ENCODE assay signal across 43 cellular contexts in the genomic region with DNA sequence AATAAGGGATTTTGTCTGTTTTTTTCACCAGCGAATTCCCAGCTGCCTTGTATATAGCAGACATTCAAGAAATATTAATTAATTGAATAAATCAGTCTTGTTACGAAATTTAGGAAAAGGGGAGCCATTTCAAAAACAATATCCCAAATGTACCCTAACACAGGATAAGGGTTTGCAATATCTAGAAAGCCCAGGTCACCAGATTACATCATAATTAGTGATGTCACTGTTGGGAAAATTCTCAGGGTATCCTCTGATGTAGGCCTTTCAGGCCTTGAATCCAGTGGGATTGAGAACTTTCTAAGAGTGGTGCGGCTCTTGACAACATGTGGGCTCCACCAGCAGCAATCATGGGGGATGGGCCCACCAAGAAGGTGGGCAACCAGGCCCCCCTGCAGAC. TPM values are rescaled to one million over a fixed set of nuclear protein-coding genes. Genes with fewer than 3 reads are reported as not detected.
"Had no signal": no experiment of that assay in that cellular context is flagged by ENCODE, and none has a peak within 500 bp of the region (broad histone marks: within the 10 kb centered on the region; RNA-seq: fewer than 3 reads in every experiment).

A gene with protein sequence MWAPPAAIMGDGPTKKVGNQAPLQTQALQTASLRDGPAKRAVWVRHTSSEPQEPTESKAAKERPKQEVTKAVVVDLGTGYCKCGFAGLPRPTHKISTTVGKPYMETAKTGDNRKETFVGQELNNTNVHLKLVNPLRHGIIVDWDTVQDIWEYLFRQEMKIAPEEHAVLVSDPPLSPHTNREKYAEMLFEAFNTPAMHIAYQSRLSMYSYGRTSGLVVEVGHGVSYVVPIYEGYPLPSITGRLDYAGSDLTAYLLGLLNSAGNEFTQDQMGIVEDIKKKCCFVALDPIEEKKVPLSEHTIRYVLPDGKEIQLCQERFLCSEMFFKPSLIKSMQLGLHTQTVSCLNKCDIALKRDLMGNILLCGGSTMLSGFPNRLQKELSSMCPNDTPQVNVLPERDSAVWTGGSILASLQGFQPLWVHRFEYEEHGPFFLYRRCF (plus strand): TSS at position 270 of the 400 bp plus-strand sequence. CDS start 57 bp downstream, at position 327.

- H3K36me3 Mint-ChIP-seq: activated CD8-positive, alpha-beta memory T cell treated with anti-CD3 and anti-CD28 coated beads, Interleukin-2, amount 10 ng/mL, durations not matched to agents 7 days and 5 days; activated naive CD4-positive, alpha-beta T cell treated with anti-CD3 and anti-CD28 coated beads, Interleukin-2, amount 50 U/mL, for 24 hours; T-cell had no signal

- H3K4me3 Mint-ChIP-seq: activated B cell treated with CpG ODN at 0.5 μM for 24 hours; activated CD8-positive, alpha-beta memory T cell treated with anti-CD3 and anti-CD28 coated beads, Interleukin-2, amount 10 ng/mL, durations not matched to agents 7 days and 5 days; activated CD8-positive, alpha-beta T cell treated with anti-CD3 and anti-CD28 coated beads, Interleukin-2, amount 10 ng/mL, durations not matched to agents 7 days and 5 days; activated naive CD4-positive, alpha-beta T cell treated with anti-CD3 and anti-CD28 coated beads for 36 hours; activated naive CD4-positive, alpha-beta T cell treated with anti-CD3 and anti-CD28 coated beads, Interleukin-2, amount 50 U/mL, for 24 hours; activated naive CD8-positive, alpha-beta T cell treated with anti-CD3 and anti-CD28 coated beads for 36 hours; activated naive CD8-positive, alpha-beta T cell treated with anti-CD3 and anti-CD28 coated beads, Interleukin-2, amount 50 U/mL, for 24 hours; activated T-helper 1 cell treated with anti-CD3 and anti-CD28 coated beads, Interleukin-12 subunit alpha, Interleukin-12 subunit beta, Interleukin-2, Interleukin-4 antibody, amounts not matched to agents 30 ng/mL and 10 ng/mL and 1 ng/mL, durations not matched to agents 14 hours and 24 hours and 36 hours; brain; T-cell; T-helper 1 cell treated with Interleukin-12 subunit alpha and Interleukin-12 subunit beta and Interleukin-4 antibody, amounts not matched to agents 30 μg/mL and 1 μg/mL, for 36 hours had no signal

- H3K27ac Mint-ChIP-seq: activated B cell treated with CpG ODN at 0.5 μM for 24 hours; activated CD8-positive, alpha-beta memory T cell treated with anti-CD3 and anti-CD28 coated beads, Interleukin-2, amount 10 ng/mL, durations not matched to agents 7 days and 5 days; activated CD8-positive, alpha-beta T cell treated with anti-CD3 and anti-CD28 coated beads, Interleukin-2, amount 10 ng/mL, durations not matched to agents 7 days and 5 days; activated naive CD4-positive, alpha-beta T cell treated with anti-CD3 and anti-CD28 coated beads for 36 hours; activated naive CD4-positive, alpha-beta T cell treated with anti-CD3 and anti-CD28 coated beads, Interleukin-2, amount 50 U/mL, for 24 hours; activated naive CD8-positive, alpha-beta T cell treated with anti-CD3 and anti-CD28 coated beads for 36 hours; activated naive CD8-positive, alpha-beta T cell treated with anti-CD3 and anti-CD28 coated beads, Interleukin-2, amount 50 U/mL, for 24 hours; activated T-helper 1 cell treated with anti-CD3 and anti-CD28 coated beads, Interleukin-12 subunit alpha, Interleukin-12 subunit beta, Interleukin-2, Interleukin-4 antibody, amounts not matched to agents 30 ng/mL and 10 ng/mL and 1 ng/mL, durations not matched to agents 14 hours and 24 hours and 36 hours; activated T-helper 2 cell treated with anti-CD3 and anti-CD28 coated beads, Interferon-gamma antibody, Interleukin-2, Interleukin-4, amounts not matched to agents 10 μg/mL and 5 μg/mL and 100 μg/mL, durations not matched to agents 14 hours and 24 hours and 36 hours; T-cell; T-helper 1 cell treated with Interleukin-12 subunit alpha and Interleukin-12 subunit beta and Interleukin-4 antibody, amounts not matched to agents 30 μg/mL and 1 μg/mL, for 36 hours had no signal

- H3K9me3 ChIP-seq: adrenal gland, breast epithelium, colonic mucosa, esophagus squamous epithelium, gastroesophageal sphincter had no signal

- ATAC-seq: activated CD4-positive, CD25-positive, alpha-beta regulatory T cell treated with anti-CD3 and anti-CD28 coated beads, Interleukin-2, amount 50 U/mL, for 24 hours; activated CD8-positive, alpha-beta memory T cell treated with anti-CD3 and anti-CD28 coated beads, Interleukin-2, amount 10 ng/mL, durations not matched to agents 7 days and 5 days; activated CD8-positive, alpha-beta T cell treated with anti-CD3 and anti-CD28 coated beads, Interleukin-2, amount 10 ng/mL, durations not matched to agents 7 days and 5 days; activated naive CD8-positive, alpha-beta T cell treated with anti-CD3 and anti-CD28 coated beads, Interleukin-2, amount 50 U/mL, for 24 hours; gastroesophageal sphincter; T-cell had no signal

- DNase-seq: activated B cell treated with CpG ODN at 0.5 μM for 24 hours; activated CD4-positive, alpha-beta T cell treated with anti-CD3 and anti-CD28 coated beads for 48 hours; activated CD4-positive, alpha-beta T cell treated with anti-CD3 and anti-CD28 coated beads, Interleukin-2, amount 50 U/mL, for 1 hour; activated CD4-positive, alpha-beta T cell treated with anti-CD3 and anti-CD28 coated beads, Interleukin-2, amount 50 U/mL, for 48 hours; activated CD8-positive, alpha-beta memory T cell treated with anti-CD3 and anti-CD28 coated beads, Interleukin-2, amount 10 ng/mL, durations not matched to agents 7 days and 5 days; activated CD8-positive, alpha-beta memory T cell treated with anti-CD3 and anti-CD28 coated beads, Interleukin-2, amount 50 U/mL, for 4 hours; activated CD8-positive, alpha-beta T cell treated with anti-CD3 and anti-CD28 coated beads, Interleukin-2, amount 10 ng/mL, durations not matched to agents 7 days and 5 days; activated effector memory CD4-positive, alpha-beta T cell treated with anti-CD3 and anti-CD28 coated beads, Interleukin-2, amount 50 U/mL, for 16 hours; activated naive CD4-positive, alpha-beta T cell treated with anti-CD3 and anti-CD28 coated beads for 36 hours; activated naive CD8-positive, alpha-beta T cell treated with anti-CD3 and anti-CD28 coated beads for 36 hours; activated naive CD8-positive, alpha-beta T cell treated with anti-CD3 and anti-CD28 coated beads, Interleukin-2, amount 50 U/mL, for 24 hours; activated T-cell treated with anti-CD3 and anti-CD28 coated beads, Interleukin-2, amount 50 U/mL, for 1 hour; activated T-cell treated with anti-CD3 and anti-CD28 coated beads, Interleukin-2, amount 50 U/mL, for 48 hours; amygdala; aorta; central memory CD4-positive, alpha-beta T cell; cerebellar nuclear complex; colonic mucosa; effector CD8-positive, alpha-beta T cell; esophagus squamous epithelium; foreskin melanocyte; T-cell; T1000; WERI-Rb-1 had no signal

- H3K27me3 Mint-ChIP-seq: activated B cell treated with CpG ODN at 0.5 μM for 24 hours; activated CD8-positive, alpha-beta memory T cell treated with anti-CD3 and anti-CD28 coated beads, Interleukin-2, amount 10 ng/mL, durations not matched to agents 7 days and 5 days; activated naive CD4-positive, alpha-beta T cell treated with anti-CD3 and anti-CD28 coated beads, Interleukin-2, amount 50 U/mL, for 24 hours; activated naive CD8-positive, alpha-beta T cell treated with anti-CD3 and anti-CD28 coated beads, Interleukin-2, amount 50 U/mL, for 24 hours; T-cell had no signal

- H3K27me3 ChIP-seq: adrenal gland, breast epithelium, cardiac muscle cell, colonic mucosa, esophagus squamous epithelium, gastroesophageal sphincter had no signal

- FAIRE-seq: endometrium, endothelial cell of umbilical vein had no signal

- H3K27ac ChIP-seq: adrenal gland, breast epithelium, cardiac muscle cell, colonic mucosa, esophagus squamous epithelium, gastroesophageal sphincter, WERI-Rb-1 had no signal

- H3K4me1 ChIP-seq: breast epithelium, colonic mucosa, gastroesophageal sphincter had no signal

- H3K4me3 ChIP-seq: adrenal gland, breast epithelium, cardiac muscle cell, colonic mucosa, esophagus squamous epithelium, gastroesophageal sphincter had no signal

- H3K9me3 Mint-ChIP-seq: activated B cell treated with CpG ODN at 0.5 μM for 24 hours; activated naive CD4-positive, alpha-beta T cell treated with anti-CD3 and anti-CD28 coated beads for 36 hours; activated naive CD4-positive, alpha-beta T cell treated with anti-CD3 and anti-CD28 coated beads, Interleukin-2, amount 50 U/mL, for 24 hours; activated naive CD8-positive, alpha-beta T cell treated with anti-CD3 and anti-CD28 coated beads for 36 hours; activated naive CD8-positive, alpha-beta T cell treated with anti-CD3 and anti-CD28 coated beads, Interleukin-2, amount 50 U/mL, for 24 hours; activated T-helper 1 cell treated with anti-CD3 and anti-CD28 coated beads, Interleukin-12 subunit alpha, Interleukin-12 subunit beta, Interleukin-2, Interleukin-4 antibody, amounts not matched to agents 30 ng/mL and 10 ng/mL and 1 ng/mL, durations not matched to agents 14 hours and 24 hours and 36 hours; activated T-helper 2 cell treated with anti-CD3 and anti-CD28 coated beads, Interferon-gamma antibody, Interleukin-2, Interleukin-4, amounts not matched to agents 10 μg/mL and 5 μg/mL and 100 μg/mL, durations not matched to agents 14 hours and 24 hours and 36 hours; T-helper 1 cell treated with Interleukin-12 subunit alpha and Interleukin-12 subunit beta and Interleukin-4 antibody, amounts not matched to agents 30 μg/mL and 1 μg/mL, for 36 hours had no signal

- H3K36me3 ChIP-seq: adrenal gland, breast epithelium, cardiac muscle cell, colonic mucosa, esophagus squamous epithelium, gastroesophageal sphincter, WERI-Rb-1 had no signal

- H3K4me1 Mint-ChIP-seq: activated B cell treated with CpG ODN at 0.5 μM for 24 hours; activated naive CD4-positive, alpha-beta T cell treated with anti-CD3 and anti-CD28 coated beads, Interleukin-2, amount 50 U/mL, for 24 hours; T-cell had no signal

RNA-seq across cellular contexts. Expression of the gene that starts here (rescaled TPM):
- total RNA-seq: activated B cell treated with CpG ODN at 0.5 μM for 24 hours; activated CD8-positive, alpha-beta memory T cell treated with anti-CD3 and anti-CD28 coated beads for 36 hours; activated CD8-positive, alpha-beta memory T cell treated with anti-CD3 and anti-CD28 coated beads, Interleukin-2, amount 10 ng/mL, durations not matched to agents 7 days and 5 days; activated CD8-positive, alpha-beta T cell treated with anti-CD3 and anti-CD28 coated beads, Interleukin-2, amount 10 ng/mL, durations not matched to agents 7 days and 5 days; activated naive CD4-positive, alpha-beta T cell treated with anti-CD3 and anti-CD28 coated beads for 36 hours; activated naive CD8-positive, alpha-beta T cell treated with anti-CD3 and anti-CD28 coated beads for 36 hours; activated T-helper 1 cell treated with anti-CD3 and anti-CD28 coated beads, Interleukin-12 subunit alpha, Interleukin-12 subunit beta, Interleukin-2, Interleukin-4 antibody, amounts not matched to agents 30 ng/mL and 10 ng/mL and 1 ng/mL, durations not matched to agents 14 hours and 24 hours and 36 hours; activated T-helper 2 cell treated with anti-CD3 and anti-CD28 coated beads, Interferon-gamma antibody, Interleukin-2, Interleukin-4, amounts not matched to agents 10 μg/mL and 5 μg/mL and 100 μg/mL, durations not matched to agents 14 hours and 24 hours and 36 hours; adrenal gland; aorta; breast epithelium; cardiac muscle cell; colonic mucosa; dermis microvascular lymphatic vessel endothelial cell; endothelial cell of umbilical vein; esophagus squamous epithelium; fibroblast of lung; fibroblast of villous mesenchyme; gastroesophageal sphincter; glomerular endothelial cell; T-cell; T-helper 2 cell treated with Interferon-gamma antibody and Interleukin-4, amounts not matched to agents 100 ng/mL and 5 ng/mL, for 36 hours had no signal
- polyA plus RNA-seq: adrenal gland, aorta, cardiac muscle cell, endothelial cell of umbilical vein, esophagus, fibroblast of lung had no signal
